25 cellular contexts compared by ENCODE assay signal in the genomic region with DNA sequence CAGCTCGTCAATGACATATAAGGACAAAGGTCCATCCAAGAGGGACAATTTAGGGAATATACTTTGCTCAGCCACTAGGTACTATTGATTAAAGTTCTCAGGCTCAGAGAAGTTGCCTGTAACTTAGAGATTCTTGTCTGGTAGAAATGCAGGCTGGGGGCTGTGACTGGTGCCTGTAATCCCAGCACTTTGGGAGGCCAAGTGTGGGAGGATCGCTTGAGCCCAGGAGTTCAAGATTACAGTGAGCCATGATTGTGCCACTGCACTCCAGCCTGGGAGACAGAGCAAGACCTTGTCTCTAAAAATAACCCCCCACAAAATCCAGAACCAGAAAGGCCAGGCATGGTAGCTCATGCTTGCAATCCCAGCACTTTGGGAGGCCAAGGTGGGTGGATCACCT.
"Had no signal": no experiment of that assay in that cellular context is flagged by ENCODE, and none has a peak within 500 bp of the region (broad histone marks: within the 10 kb centered on the region; RNA-seq: fewer than 3 reads in every experiment).

No MANE protein-coding gene starts in this region.

- H3K4me1 ChIP-seq: heart right ventricle, lower lobe of right lung, pancreas, prostate gland, suprapubic skin, tibial nerve, vagina had no signal

- H2AFZ ChIP-seq: hepatocyte had no signal

- H3K36me3 Mint-ChIP-seq: mesothelial cell of epicardium; naive B cell; natural killer cell treated with Interleukin-12 subunit alpha and Interleukin-12 subunit beta and Interleukin-15 and Interleukin-18, amount 100 ng/mL, for 72 hours; stimulated activated effector memory CD8-positive, alpha-beta T cell treated with anti-CD3 and anti-CD28 coated beads, Interleukin-12 subunit alpha, Interleukin-12 subunit beta, amount 100 ng/mL, for 72 hours; type B pancreatic cell had no signal

- DNase-seq: heart right ventricle; islet precursor cell; left ventricle myocardium superior; lower lobe of right lung; mammary epithelial cell; mesendoderm; naive B cell; pancreas; posterior cingulate gyrus; retina; right cardiac atrium; stimulated activated CD4-positive, alpha-beta T cell treated with anti-CD3 and anti-CD28 coated beads, Interleukin-4, amount 100 ng/mL, for 24 hours; stimulated activated naive CD4-positive, alpha-beta T cell had no signal

- H3K36me3 ChIP-seq: heart right ventricle, lower lobe of right lung, pancreas, prostate gland, suprapubic skin, tibial nerve, vagina had no signal

- H3K27me3 Mint-ChIP-seq: natural killer cell treated with Interleukin-12 subunit alpha and Interleukin-12 subunit beta and Interleukin-15 and Interleukin-18, amount 100 ng/mL, for 72 hours; type B pancreatic cell had no signal

- H3K9me3 Mint-ChIP-seq: mesothelial cell of epicardium; natural killer cell treated with Interleukin-12 subunit alpha and Interleukin-12 subunit beta and Interleukin-15 and Interleukin-18, amount 100 ng/mL, for 72 hours; stimulated activated effector memory CD8-positive, alpha-beta T cell treated with anti-CD3 and anti-CD28 coated beads, Interleukin-12 subunit alpha, Interleukin-12 subunit beta, amount 100 ng/mL, for 72 hours; stimulated activated naive CD8-positive, alpha-beta T cell treated with anti-CD3 and anti-CD28 coated beads, Interleukin-15, Interleukin-2, amounts not matched to agents 100 ng/mL and 50 ng/mL, for 24 hours; type B pancreatic cell had no signal

- H3K4me3 ChIP-seq: heart right ventricle, hepatocyte, lower lobe of right lung, pancreas, prostate gland, skin epidermis, suprapubic skin, tibial nerve, vagina had no signal

- H3K4me2 ChIP-seq: hepatocyte had no signal

- H3K4me1 Mint-ChIP-seq: mesothelial cell of epicardium; naive B cell; stimulated activated effector memory CD8-positive, alpha-beta T cell treated with anti-CD3 and anti-CD28 coated beads, Interleukin-12 subunit alpha, Interleukin-12 subunit beta, amount 100 ng/mL, for 72 hours had no signal

- H3K9me3 ChIP-seq: heart right ventricle, lower lobe of right lung, pancreas, prostate gland, suprapubic skin, tibial nerve, vagina had no signal

- FAIRE-seq: pancreas had no signal

- H3K27ac Mint-ChIP-seq: mesothelial cell of epicardium; natural killer cell treated with Interleukin-12 subunit alpha and Interleukin-12 subunit beta and Interleukin-15 and Interleukin-18, amount 100 ng/mL, for 72 hours; stimulated activated effector memory CD8-positive, alpha-beta T cell treated with anti-CD3 and anti-CD28 coated beads, Interleukin-12 subunit alpha, Interleukin-12 subunit beta, amount 100 ng/mL, for 72 hours; stimulated activated naive CD8-positive, alpha-beta T cell treated with anti-CD3 and anti-CD28 coated beads, Interleukin-15, Interleukin-2, amounts not matched to agents 100 ng/mL and 50 ng/mL, for 24 hours; type B pancreatic cell had no signal

- H3K27ac ChIP-seq: heart right ventricle, hepatocyte, lower lobe of right lung, pancreas, prostate gland, skin epidermis, suprapubic skin, tibial nerve, vagina had no signal

- ATAC-seq: heart right ventricle; left ventricle myocardium superior; lower lobe of right lung; natural killer cell treated with Interleukin-12 subunit alpha and Interleukin-12 subunit beta and Interleukin-15 and Interleukin-18, amount 100 ng/mL, for 72 hours; pancreas; right cardiac atrium; sciatic nerve; stimulated activated effector memory CD8-positive, alpha-beta T cell treated with anti-CD3 and anti-CD28 coated beads, Interleukin-12 subunit alpha, Interleukin-12 subunit beta, amount 100 ng/mL, for 72 hours had no signal

- H3K79me2 ChIP-seq: hepatocyte had no signal

- H3K4me3 Mint-ChIP-seq: mesothelial cell of epicardium; naive B cell; natural killer cell treated with Interleukin-12 subunit alpha and Interleukin-12 subunit beta and Interleukin-15 and Interleukin-18, amount 100 ng/mL, for 72 hours; stimulated activated effector memory CD8-positive, alpha-beta T cell treated with anti-CD3 and anti-CD28 coated beads, Interleukin-12 subunit alpha, Interleukin-12 subunit beta, amount 100 ng/mL, for 72 hours; stimulated activated naive CD8-positive, alpha-beta T cell treated with anti-CD3 and anti-CD28 coated beads, Interleukin-15, Interleukin-2, amounts not matched to agents 100 ng/mL and 50 ng/mL, for 24 hours; type B pancreatic cell had no signal

- H3K27me3 ChIP-seq: hepatocyte, pancreas, suprapubic skin, tibial nerve, vagina had no signal
